27 cellular contexts compared by ENCODE assay signal in genomic region chr10:8844141-8844540, GRCh38.
"Had no signal": no experiment of that assay in that cellular context is flagged by ENCODE, and none has a peak within 500 bp of the region (broad histone marks: within the 10 kb centered on the region; RNA-seq: fewer than 3 reads in every experiment).

No MANE protein-coding gene starts in this region.

- H3K4me3 Mint-ChIP-seq: stimulated activated effector memory CD8-positive, alpha-beta T cell treated with anti-CD3 and anti-CD28 coated beads, Interleukin-12 subunit alpha, Interleukin-12 subunit beta, amount 100 ng/mL, for 72 hours; stimulated activated memory B cell treated with anti-CD40 and anti-IgM and Interleukin-4, amounts not matched to agents 10 μg/mL and 1 μg/mL and 100 μg/mL, for 72 hours; stimulated activated naive B cell treated with anti-CD40 and anti-IgM and Interleukin-4, amounts not matched to agents 10 μg/mL and 1 μg/mL and 100 μg/mL, for 72 hours; stimulated activated naive CD8-positive, alpha-beta T cell treated with anti-CD3 and anti-CD28 coated beads, Interleukin-15, amount 100 ng/mL, for 72 hours; stimulated activated naive CD8-positive, alpha-beta T cell treated with anti-CD3 and anti-CD28 coated beads, Interleukin-15, Interleukin-2, amounts not matched to agents 100 ng/mL and 50 ng/mL, for 24 hours; type B pancreatic cell had no signal

- DNase-seq: stimulated activated CD4-positive, alpha-beta T cell treated with anti-CD3 and anti-CD28 coated beads, Interleukin-2, amount 100 ng/mL, for 48 hours; stimulated activated CD4-positive, alpha-beta T cell treated with anti-CD3 and anti-CD28 coated beads, Interleukin-4, amount 100 ng/mL, for 1 hour; stimulated activated CD4-positive, alpha-beta T cell treated with anti-CD3 and anti-CD28 coated beads, Interleukin-4, amount 100 ng/mL, for 24 hours; stimulated activated CD4-positive, alpha-beta T cell treated with anti-CD3 and anti-CD28 coated beads, Interleukin-4, amount 100 ng/mL, for 4 hours; stimulated activated CD8-positive, alpha-beta memory T cell treated with anti-CD3 and anti-CD28 coated beads, Interleukin-4, amount 100 ng/mL, for 48 hours; stimulated activated naive B cell treated with anti-CD40 and anti-IgM and Interleukin-4, amounts not matched to agents 10 μg/mL and 1 μg/mL and 100 μg/mL, for 72 hours; stimulated activated naive CD4-positive, alpha-beta T cell; stimulated activated naive CD4-positive, alpha-beta T cell treated with Interleukin-2 at 50 U/mL for 16 hours; stimulated activated naive CD8-positive, alpha-beta T cell treated with anti-CD3 and anti-CD28 coated beads, Interleukin-15, amount 100 ng/mL, for 72 hours; stimulated activated naive CD8-positive, alpha-beta T cell treated with anti-CD3 and anti-CD28 coated beads, Interleukin-15, Interleukin-2, amounts not matched to agents 100 U/mL and 50 U/mL, for 24 hours; stomach; substantia nigra; testis; thyroid gland; tibial artery; transverse colon; upper lobe of left lung; upper lobe of right lung; uterus had no signal

- H3K4me1 Mint-ChIP-seq: stimulated activated effector memory CD8-positive, alpha-beta T cell treated with anti-CD3 and anti-CD28 coated beads, Interleukin-12 subunit alpha, Interleukin-12 subunit beta, amount 100 ng/mL, for 72 hours; stimulated activated memory B cell treated with anti-CD40 and anti-IgM and Interleukin-4, amounts not matched to agents 10 μg/mL and 1 μg/mL and 100 μg/mL, for 72 hours; stimulated activated naive B cell treated with anti-CD40 and anti-IgM and Interleukin-4, amounts not matched to agents 10 μg/mL and 1 μg/mL and 100 μg/mL, for 72 hours; stimulated activated naive CD8-positive, alpha-beta T cell treated with anti-CD3 and anti-CD28 coated beads, Interleukin-15, amount 100 ng/mL, for 72 hours had no signal

- H3K9me3 ChIP-seq: suprapubic skin, testis, thyroid gland, tibial nerve, transverse colon, upper lobe of right lung, uterus, vagina had no signal

- H3K27me3 Mint-ChIP-seq: stimulated activated memory B cell treated with anti-CD40 and anti-IgM and Interleukin-4, amounts not matched to agents 10 μg/mL and 1 μg/mL and 100 μg/mL, for 72 hours; stimulated activated naive B cell treated with anti-CD40 and anti-IgM and Interleukin-4, amounts not matched to agents 10 μg/mL and 1 μg/mL and 100 μg/mL, for 72 hours; stimulated activated naive CD8-positive, alpha-beta T cell treated with anti-CD3 and anti-CD28 coated beads, Interleukin-15, amount 100 ng/mL, for 72 hours; type B pancreatic cell had no signal

- H3K36me3 Mint-ChIP-seq: stimulated activated effector memory CD8-positive, alpha-beta T cell treated with anti-CD3 and anti-CD28 coated beads, Interleukin-12 subunit alpha, Interleukin-12 subunit beta, amount 100 ng/mL, for 72 hours; stimulated activated memory B cell treated with anti-CD40 and anti-IgM and Interleukin-4, amounts not matched to agents 10 μg/mL and 1 μg/mL and 100 μg/mL, for 72 hours; type B pancreatic cell had no signal

- H3K4me3 ChIP-seq: stomach, suprapubic skin, testis, thoracic aorta, thyroid gland, tibial artery, tibial nerve, transverse colon, upper lobe of left lung, upper lobe of right lung, uterus, vagina had no signal

- H3K36me3 ChIP-seq: stomach, suprapubic skin, thoracic aorta, thyroid gland, tibial artery, tibial nerve, transverse colon, upper lobe of left lung, upper lobe of right lung, uterus, vagina had no signal

- H3K27ac Mint-ChIP-seq: stimulated activated effector memory CD8-positive, alpha-beta T cell treated with anti-CD3 and anti-CD28 coated beads, Interleukin-12 subunit alpha, Interleukin-12 subunit beta, amount 100 ng/mL, for 72 hours; stimulated activated memory B cell treated with anti-CD40 and anti-IgM and Interleukin-4, amounts not matched to agents 10 μg/mL and 1 μg/mL and 100 μg/mL, for 72 hours; stimulated activated naive B cell treated with anti-CD40 and anti-IgM and Interleukin-4, amounts not matched to agents 10 μg/mL and 1 μg/mL and 100 μg/mL, for 72 hours; stimulated activated naive CD8-positive, alpha-beta T cell treated with anti-CD3 and anti-CD28 coated beads, Interleukin-15, Interleukin-2, amounts not matched to agents 100 ng/mL and 50 ng/mL, for 24 hours; type B pancreatic cell had no signal

- ATAC-seq: stimulated activated effector memory CD8-positive, alpha-beta T cell treated with anti-CD3 and anti-CD28 coated beads, Interleukin-12 subunit alpha, Interleukin-12 subunit beta, amount 100 ng/mL, for 72 hours; stimulated activated memory B cell treated with anti-CD40 and anti-IgM and Interleukin-4, amounts not matched to agents 10 μg/mL and 1 μg/mL and 100 μg/mL, for 72 hours; stimulated activated naive B cell treated with anti-CD40 and anti-IgM and Interleukin-4, amounts not matched to agents 10 μg/mL and 1 μg/mL and 100 μg/mL, for 72 hours; stimulated activated naive CD8-positive, alpha-beta T cell treated with anti-CD3 and anti-CD28 coated beads, Interleukin-15, amount 100 ng/mL, for 72 hours; stimulated activated naive CD8-positive, alpha-beta T cell treated with anti-CD3 and anti-CD28 coated beads, Interleukin-15, Interleukin-2, amounts not matched to agents 100 U/mL and 50 U/mL, for 24 hours; upper lobe of right lung had no signal

- H3K27me3 ChIP-seq: suprapubic skin, testis, thyroid gland, tibial artery, tibial nerve, transverse colon, upper lobe of left lung, upper lobe of right lung, vagina had no signal

- H3K27ac ChIP-seq: stomach, suprapubic skin, testis, thoracic aorta, thyroid gland, tibial artery, tibial nerve, transverse colon, upper lobe of left lung, upper lobe of right lung, uterus, vagina had no signal

- H3K4me1 ChIP-seq: stomach, suprapubic skin, testis, thyroid gland, tibial artery, tibial nerve, transverse colon, upper lobe of left lung, upper lobe of right lung, uterus, vagina had no signal
